Comparison of ENCODE assay signal across 25 cellular contexts in the genomic region with DNA sequence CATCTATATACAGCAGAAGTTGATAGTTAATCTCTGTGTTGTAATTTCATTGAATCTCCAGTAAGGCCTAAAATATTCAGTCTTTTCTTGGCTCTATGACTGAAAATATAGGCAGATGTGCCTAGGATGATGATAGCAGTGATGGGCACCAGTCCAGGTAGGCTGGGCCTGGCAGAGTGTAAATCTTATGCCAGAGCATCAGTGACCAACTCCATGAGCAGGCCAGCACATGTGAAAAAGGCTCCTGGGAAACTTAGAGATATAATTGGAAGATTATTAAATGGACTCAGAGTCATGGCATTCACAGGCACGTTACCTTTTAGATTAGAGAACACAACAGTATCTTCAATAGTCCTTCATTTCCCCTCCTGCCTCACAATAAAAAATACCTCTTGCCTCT. TPM values are rescaled to one million over a fixed set of nuclear protein-coding genes. Genes with fewer than 3 reads are reported as not detected.
"Had no signal": no experiment of that assay in that cellular context is flagged by ENCODE, and none has a peak within 500 bp of the region (broad histone marks: within the 10 kb centered on the region; RNA-seq: fewer than 3 reads in every experiment).

No MANE protein-coding gene starts in this region.

- H3K36me3 ChIP-seq: SJSA1 had no signal

- H3K27ac ChIP-seq: HL-60, KMS-11, SJSA1, SK-N-MC had no signal

- H3K27me3 ChIP-seq: SJSA1 had no signal

- H3K4me1 ChIP-seq: SJSA1 had no signal

- H3K9me3 ChIP-seq: SJSA1 had no signal

- H3K4me3 ChIP-seq: K562, SJSA1, SK-N-MC had no signal

- DNase-seq: Kasumi-1, MV-4-11, NCI-H1048, NCI-H1105, NCI-H1417, NCI-H146, NCI-H1694 treated with DMSO at 0.1 percent for 48 hours, NCI-H1930, NCI-H2081, NCI-H2107, NCI-H2227 treated with DMSO at 0.1 percent for 48 hours, NCI-H510A, NCI-H524 treated with DMSO at 0.1 percent for 48 hours, NCI-H69, NCI-H774, Right ventricle myocardium superior, RPMI8226, SIG-M5 had no signal

RNA-seq across cellular contexts. Expression of gene CYYR1, which starts 20.7 kb away (rescaled TPM):
- total RNA-seq: K562, M059J had no signal
- polyA plus RNA-seq: IgD-negative memory B cell, K562 had no signal
